9 cellular contexts compared by ENCODE assay signal in genomic region chr20:3165473-3166337, GRCh38. TPM values are rescaled to one million over a fixed set of nuclear protein-coding genes. Genes with fewer than 3 reads are reported as not detected.
DNase-seq lines count a peak whose midpoint lies in the region; ATAC-seq and TF ChIP-seq lines count a peak whose summit lies in the region.
"Had no signal": no experiment of that assay in that cellular context is flagged by ENCODE, and none has a peak within 500 bp of the region (broad histone marks: within the 10 kb centered on the region; RNA-seq: fewer than 3 reads in every experiment).

No MANE protein-coding gene starts in this region.

- no peaks in the 10 kb centered on the region for H3K4me1 ChIP-seq in BE2C

- H3K4me3 Mint-ChIP-seq in activated CD4-positive, alpha-beta T cell treated with anti-CD3 and anti-CD28 coated beads, Interleukin-2, amount 10 ng/mL, durations not matched to agents 24 days and 14 days = no peak overlapping the region
- H3K4me3 Mint-ChIP-seq: activated CD4-positive, alpha-beta T cell treated with anti-CD3 and anti-CD28 coated beads, Interleukin-2, amount 10 ng/mL, durations not matched to agents 7 days and 5 days had no signal

- no peaks in the 10 kb centered on the region for H3K9me3 Mint-ChIP-seq in activated CD4-positive, alpha-beta T cell treated with anti-CD3 and anti-CD28 coated beads, Interleukin-2, amount 10 ng/mL, durations not matched to agents 24 days and 14 days
- H3K9me3 Mint-ChIP-seq: activated CD4-positive, alpha-beta T cell treated with anti-CD3 and anti-CD28 coated beads, Interleukin-2, amount 10 ng/mL, durations not matched to agents 7 days and 5 days had no signal

- H3K9me3 ChIP-seq in BE2C = no peaks in the 10 kb centered on the region

- H3K27ac ChIP-seq in VCaP (peak overlapping the region; percentile 36; the same call in 1 of the 2 replicates), brain microvascular endothelial cell (no peak overlapping the region)

- ATAC-seq in left lobe of liver (peak; percentile 31), GM18861 (IDR thresholded peaks at IDR 0.05; ENCODE audit: unreplicated experiment) (no peak), GM18858 (IDR thresholded peaks at IDR 0.05; ENCODE audit: unreplicated experiment) (no peak)

- DNase-seq in BE2C (peak; percentile 51), left lobe of liver (ENCODE audit: low spot score) (peak; percentile 48), brain microvascular endothelial cell (no peak)
- peak; percentile 35 for DNase-seq in Jurkat, Clone E6-1 (ENCODE audit: low read depth, low spot score)
- DNase-seq in activated CD4-positive, alpha-beta T cell treated with anti-CD3 and anti-CD28 coated beads, Interleukin-2, amount 10 ng/mL, durations not matched to agents 24 days and 14 days = no peak
- DNase-seq: activated CD4-positive, alpha-beta T cell treated with anti-CD3 and anti-CD28 coated beads, Interleukin-2, amount 10 ng/mL, durations not matched to agents 7 days and 5 days had no signal

- H3K4me1 Mint-ChIP-seq in activated CD4-positive, alpha-beta T cell treated with anti-CD3 and anti-CD28 coated beads, Interleukin-2, amount 10 ng/mL, durations not matched to agents 24 days and 14 days = no peaks in the 10 kb centered on the region

- H3K36me3 Mint-ChIP-seq in activated CD4-positive, alpha-beta T cell treated with anti-CD3 and anti-CD28 coated beads, Interleukin-2, amount 10 ng/mL, durations not matched to agents 24 days and 14 days (ENCODE audit: low read depth) = no peaks in the 10 kb centered on the region

- H3K4me3 ChIP-seq in BE2C (ENCODE audit: low read depth, low read length) (no peak overlapping the region), brain microvascular endothelial cell (ENCODE audit: low read depth, low read length) (no peak overlapping the region)
- no peak overlapping the region for H3K4me3 ChIP-seq in Jurkat, Clone E6-1 (ENCODE audit: low read length)

- TF ChIP-seq CTCF in BE2C (IDR thresholded peaks at IDR 0.05; ENCODE audit: low read depth, low read length) = no peak
- TF ChIP-seq CTCF in VCaP (conservative IDR thresholded peaks at IDR 0.05) = no peak
- TF ChIP-seq CTCF in brain microvascular endothelial cell (IDR thresholded peaks at IDR 0.05; ENCODE audit: low read depth, low read length, missing control alignments) = no peak

- no peak overlapping the region for H3K27ac Mint-ChIP-seq in activated CD4-positive, alpha-beta T cell treated with anti-CD3 and anti-CD28 coated beads, Interleukin-2, amount 10 ng/mL, durations not matched to agents 24 days and 14 days
- H3K27ac Mint-ChIP-seq: activated CD4-positive, alpha-beta T cell treated with anti-CD3 and anti-CD28 coated beads, Interleukin-2, amount 10 ng/mL, durations not matched to agents 7 days and 5 days had no signal

- in situ Hi-C loops in brain microvascular endothelial cell (cut with HindIII; ENCODE audit: low pct_ligation_motif_present, low sequenced_read_pairs) = no loop called here

- H3K36me3 ChIP-seq in BE2C (no peaks in the 10 kb centered on the region), brain microvascular endothelial cell (replicated peaks) (no peaks in the 10 kb centered on the region)

- H3K27me3 ChIP-seq in BE2C = no peaks in the 10 kb centered on the region
- no peaks in the 10 kb centered on the region for H3K27me3 ChIP-seq in brain microvascular endothelial cell (replicated peaks)

- intact Hi-C loops in activated CD4-positive, alpha-beta T cell treated with anti-CD3 and anti-CD28 coated beads, Interleukin-2, amount 10 ng/mL, durations not matched to agents 24 days and 14 days (cut with micrococcal nuclease) = no loop called here

- H3K27me3 Mint-ChIP-seq in activated CD4-positive, alpha-beta T cell treated with anti-CD3 and anti-CD28 coated beads, Interleukin-2, amount 10 ng/mL, durations not matched to agents 24 days and 14 days = peaks cover 22% of the 10 kb centered on the region

RNA-seq across cellular contexts. Expression of gene FASTKD5, which starts 6.0 kb away (rescaled TPM):
- 25.0 TPM for polyA plus RNA-seq in BE2C (2012; ENCODE audit: insufficient read depth, insufficient read length, low read depth)
- polyA plus RNA-seq in Jurkat, Clone E6-1 (2012; ENCODE audit: insufficient read depth, insufficient read length) = 18.1 TPM
- 9.3 TPM for total RNA-seq in left lobe of liver
- total RNA-seq in activated CD4-positive, alpha-beta T cell treated with anti-CD3 and anti-CD28 coated beads, Interleukin-2, amount 10 ng/mL, durations not matched to agents 24 days and 14 days = 24.8 and 26.0 TPM in 2 replicates

RNA-seq across cellular contexts. Expression of gene UBOX5, which starts 6.0 kb away (rescaled TPM):
- 8.9 TPM for polyA plus RNA-seq in BE2C (2012; ENCODE audit: insufficient read depth, insufficient read length, low read depth)
- 3.4 TPM for polyA plus RNA-seq in Jurkat, Clone E6-1 (2012; ENCODE audit: insufficient read depth, insufficient read length)
- 2.7 TPM for total RNA-seq in left lobe of liver
- total RNA-seq in activated CD4-positive, alpha-beta T cell treated with anti-CD3 and anti-CD28 coated beads, Interleukin-2, amount 10 ng/mL, durations not matched to agents 24 days and 14 days = 6.7 and 7.2 TPM in 2 replicates

RNA-seq across cellular contexts. Expression of gene LZTS3, which starts 7.6 kb away (rescaled TPM):
- 2.3 TPM for polyA plus RNA-seq in BE2C (2012; ENCODE audit: insufficient read depth, insufficient read length, low read depth)
- 2.5 TPM for polyA plus RNA-seq in Jurkat, Clone E6-1 (2012; ENCODE audit: insufficient read depth, insufficient read length)
- 5.7 TPM for total RNA-seq in left lobe of liver
- 0.54 and 0.69 TPM in 2 replicates for total RNA-seq in activated CD4-positive, alpha-beta T cell treated with anti-CD3 and anti-CD28 coated beads, Interleukin-2, amount 10 ng/mL, durations not matched to agents 24 days and 14 days

RNA-seq across cellular contexts. Expression of gene DDRGK1, which starts 38.8 kb away (rescaled TPM):
- 116 TPM for polyA plus RNA-seq in BE2C (2012; ENCODE audit: insufficient read depth, insufficient read length, low read depth)
- polyA plus RNA-seq in Jurkat, Clone E6-1 (2012; ENCODE audit: insufficient read depth, insufficient read length) = 55.0 TPM
- total RNA-seq in left lobe of liver = 71.0 TPM
- total RNA-seq in activated CD4-positive, alpha-beta T cell treated with anti-CD3 and anti-CD28 coated beads, Interleukin-2, amount 10 ng/mL, durations not matched to agents 24 days and 14 days = 59.0 and 70.0 TPM in 2 replicates

RNA-seq across cellular contexts. Expression of gene ITPA, which starts 43.6 kb away (rescaled TPM):
- 151 TPM for polyA plus RNA-seq in BE2C (2012; ENCODE audit: insufficient read depth, insufficient read length, low read depth)
- polyA plus RNA-seq in Jurkat, Clone E6-1 (2012; ENCODE audit: insufficient read depth, insufficient read length) = 83.0 TPM
- 25.3 TPM for total RNA-seq in left lobe of liver
- 102 and 103 TPM in 2 replicates for total RNA-seq in activated CD4-positive, alpha-beta T cell treated with anti-CD3 and anti-CD28 coated beads, Interleukin-2, amount 10 ng/mL, durations not matched to agents 24 days and 14 days

Comparison
In these comparisons a context has a peak if more than half of its experiments do, and no peak if none do; other contexts are left out.
1. DNase-seq: peak in BE2C (single experiment), Jurkat, Clone E6-1 (single experiment) and left lobe of liver (single experiment); none in activated CD4-positive, alpha-beta T cell treated with anti-CD3 and anti-CD28 coated beads, Interleukin-2, amount 10 ng/mL, durations not matched to agents 24 days and 14 days (single experiment) and brain microvascular endothelial cell (single experiment).